Comparison of ENCODE assay signal across 8 cellular contexts in the genomic region with DNA sequence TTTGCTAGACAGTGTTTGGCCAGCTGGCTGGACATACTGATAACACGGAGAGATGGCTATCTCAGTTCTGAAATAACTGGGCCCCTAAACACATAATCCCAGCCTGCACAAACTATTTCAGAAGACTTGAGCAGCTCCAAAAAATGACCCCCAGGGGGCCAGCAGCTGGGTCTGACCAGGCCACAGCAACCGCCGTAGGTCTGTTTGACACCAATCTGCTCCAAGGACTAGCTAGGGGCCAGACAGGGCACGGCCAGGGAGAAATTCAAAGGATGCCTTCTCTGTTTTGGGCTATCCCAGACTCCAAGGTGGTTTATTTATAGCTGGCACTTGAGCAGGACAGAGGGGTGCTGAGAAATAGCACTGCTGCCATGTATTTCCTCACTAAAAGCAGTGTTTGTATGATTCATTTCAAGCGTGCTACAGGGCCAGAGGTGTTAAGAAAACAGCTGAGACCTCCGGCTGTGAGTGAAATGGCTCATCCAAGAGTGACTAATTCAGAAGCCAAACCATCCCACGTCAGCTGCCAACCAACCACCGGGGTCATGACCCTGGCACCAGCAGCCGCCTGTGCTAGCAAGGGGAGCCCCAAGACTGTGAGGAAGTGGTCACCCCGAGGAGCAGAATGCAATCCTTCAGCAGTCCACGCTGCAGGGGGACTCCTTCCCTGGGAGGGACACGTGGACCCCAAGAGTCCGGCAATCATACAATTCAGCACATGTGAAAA. TPM values are rescaled to one million over a fixed set of nuclear protein-coding genes. Genes with fewer than 3 reads are reported as not detected.
DNase-seq lines count a peak whose midpoint lies in the region; ATAC-seq and TF ChIP-seq lines count a peak whose summit lies in the region.

No MANE protein-coding gene starts in this region.

- peaks cover 0 to 14% (median 0%) of the 10 kb centered on the region in 3 experiments for H3K36me3 ChIP-seq in naive thymus-derived CD4-positive, alpha-beta T cell (ENCODE audit: control insufficient read depth in 2 of 3, insufficient read depth in 3 of 3, low read length in 3 of 3)

- H3K4me3 Mint-ChIP-seq in naive thymus-derived CD4-positive, alpha-beta T cell, result peak overlapping the region in 5 of 10 donors; percentile 10 to 71 (median 46)

- peak overlapping the region in 2 of 9 donors; percentile 14 to 89 for H3K27ac Mint-ChIP-seq in naive thymus-derived CD4-positive, alpha-beta T cell

- peak; percentile 90 for ATAC-seq in naive thymus-derived CD4-positive, alpha-beta T cell
- peak; percentile 94 for ATAC-seq in stimulated activated naive CD8-positive, alpha-beta T cell treated with anti-CD3 and anti-CD28 coated beads, Interleukin-15, Interleukin-2, amounts not matched to agents 100 U/mL and 50 U/mL, for 24 hours

- peaks cover 39 to 52% of the 10 kb centered on the region in 2 donors for H3K4me1 ChIP-seq in naive thymus-derived CD4-positive, alpha-beta T cell (ENCODE audit: control insufficient read depth in 2 of 2, insufficient read depth in 2 of 2, low read length in 2 of 2)

- no peaks in the 10 kb centered on the region for H3K9me3 Mint-ChIP-seq in naive thymus-derived CD4-positive, alpha-beta T cell

- H3K4me3 ChIP-seq in dorsolateral prefrontal cortex, result peak overlapping the region in 15 of 59 donors; percentile 1 to 35 (median 10)
- H3K4me3 ChIP-seq in naive thymus-derived CD4-positive, alpha-beta T cell (ENCODE audit: low read length), result no peak overlapping the region

- CTCF ChIA-PET in naive thymus-derived CD4-positive, alpha-beta T cell (lab: Charles Lee), result interaction anchor here (0.6 to 1.0 kb wide), 2 partner anchors 13 to 21 kb away, joined by 3 read pairs; no protein-coding TSS in a partner anchor

- H3K27me3 Mint-ChIP-seq in naive thymus-derived CD4-positive, alpha-beta T cell, result no peaks in the 10 kb centered on the region

- intact Hi-C loops in dorsolateral prefrontal cortex (cut with DNase I), result loop anchor here in 1 of 2 donors (10.0 kb wide), 1 partner anchor 50 kb away; the partner anchor contains the start of gene COG7
- intact Hi-C loops in naive thymus-derived CD4-positive, alpha-beta T cell (cut with micrococcal nuclease), result no loop called here

- H3K9me3 ChIP-seq in naive thymus-derived CD4-positive, alpha-beta T cell (ENCODE audit: control insufficient read depth in 2 of 3, low read length in 3 of 3), result no peaks in the 10 kb centered on the region

- peaks cover 0 to 15% (median 0%) of the 10 kb centered on the region in 5 donors for H3K36me3 Mint-ChIP-seq in naive thymus-derived CD4-positive, alpha-beta T cell

- no peaks in the 10 kb centered on the region for H3K27me3 ChIP-seq in dorsolateral prefrontal cortex
- no peaks in the 10 kb centered on the region for H3K27me3 ChIP-seq in naive thymus-derived CD4-positive, alpha-beta T cell (ENCODE audit: control insufficient read depth in 2 of 2, insufficient read depth in 2 of 2, low read length in 2 of 2)

- DNase-seq in G401 (ENCODE audit: low spot score) (peak; percentile 47), GOT3 (lab: John Stamatoyannopoulos, UW) (peak; percentile 57), NAMALWA (ENCODE audit: low spot score) (peak; percentile 40), dorsolateral prefrontal cortex (peak in 5 of 10 donors; percentile 42 to 73 (median 46)), NCI-H1105 (lab: John Stamatoyannopoulos, UW) (no peak)
- DNase-seq in activated CD4-positive, alpha-beta T cell treated with anti-CD3 and anti-CD28 coated beads, Interleukin-2, amount 50 U/mL, for 48 hours, result peak; percentile 79 to 85
- DNase-seq in naive thymus-derived CD4-positive, alpha-beta T cell, result peak in 1 of 9 donors; percentile 72
- peak; percentile 81 for DNase-seq in stimulated activated naive CD8-positive, alpha-beta T cell treated with anti-CD3 and anti-CD28 coated beads, Interleukin-15, Interleukin-2, amounts not matched to agents 100 U/mL and 50 U/mL, for 24 hours

- peak overlapping the region in 31 of 59 donors; percentile 2 to 73 (median 28) for H3K27ac ChIP-seq in dorsolateral prefrontal cortex
- H3K27ac ChIP-seq in naive thymus-derived CD4-positive, alpha-beta T cell (ENCODE audit: low read depth, low read length), result no peak overlapping the region

- in situ Hi-C loops in G401 (cut with HindIII; ENCODE audit: low sequenced_read_pairs), result no loop called here

- TF ChIP-seq CTCF in dorsolateral prefrontal cortex (IDR thresholded peaks at IDR 0.05 in 54 of 56, conservative IDR thresholded peaks at IDR 0.05 in 2 of 56; ENCODE audit: low read depth in 1 of 56, partially characterized antibody in 56 of 56), result no peak

- POLR2A ChIA-PET in naive thymus-derived CD4-positive, alpha-beta T cell (lab: Charles Lee), result no interaction called here

- peaks cover 50 to 91% (median 79%) of the 10 kb centered on the region in 7 donors for H3K4me1 Mint-ChIP-seq in naive thymus-derived CD4-positive, alpha-beta T cell

RNA-seq across cellular contexts. Expression of gene GGA2, which starts 5.7 kb away (rescaled TPM):
- 54.8 and 56.2 TPM in 2 replicates for total RNA-seq in G401 (2014; rRNA removed; shearing (Covaris generic))
- 100 to 1,000 TPM in 19 of 120 experiments, 10 to 100 TPM in 101; 46.0 to 124 (median 85.7) TPM for total RNA-seq in dorsolateral prefrontal cortex
- 100 to 1,000 TPM in 4 of 5 experiments, 10 to 100 TPM in 1; 99.3 to 138 (median 104) TPM for total RNA-seq in naive thymus-derived CD4-positive, alpha-beta T cell
- polyA plus RNA-seq in naive thymus-derived CD4-positive, alpha-beta T cell, result 10 to 100 TPM; 41.7 to 44.6 TPM

RNA-seq across cellular contexts. Expression of gene COG7, which starts 51.6 kb away (rescaled TPM):
- 13.3 and 16.4 TPM in 2 replicates for total RNA-seq in G401 (2014; rRNA removed; shearing (Covaris generic))
- 10 to 100 TPM; 22.6 to 48.1 (median 35.2) TPM for total RNA-seq in dorsolateral prefrontal cortex
- total RNA-seq in naive thymus-derived CD4-positive, alpha-beta T cell, result 10 to 100 TPM; 16.1 to 28.4 (median 22.6) TPM
- polyA plus RNA-seq in naive thymus-derived CD4-positive, alpha-beta T cell, result 10 to 100 TPM in 1 of 2 donors, 1 to 10 TPM in 1; 9.6 to 12.9 TPM

RNA-seq across cellular contexts. Expression of gene EARS2, which starts 52.5 kb away (rescaled TPM):
- total RNA-seq in G401 (2014; rRNA removed; shearing (Covaris generic)), result 34.2 and 49.8 TPM in 2 replicates
- total RNA-seq in dorsolateral prefrontal cortex, result 10 to 100 TPM; 20.1 to 47.2 (median 31.9) TPM
- 10 to 100 TPM; 10.6 to 19.2 (median 15.1) TPM for total RNA-seq in naive thymus-derived CD4-positive, alpha-beta T cell
- 10 to 100 TPM; 14.0 to 15.7 TPM for polyA plus RNA-seq in naive thymus-derived CD4-positive, alpha-beta T cell

RNA-seq across cellular contexts. Expression of gene UBFD1, which starts 52.9 kb away (rescaled TPM):
- total RNA-seq in G401 (2014; rRNA removed; shearing (Covaris generic)), result 97.7 and 101 TPM in 2 replicates
- 100 to 1,000 TPM in 1 of 120 experiments, 10 to 100 TPM in 119; 43.7 to 103 (median 69.8) TPM for total RNA-seq in dorsolateral prefrontal cortex
- 10 to 100 TPM; 43.4 to 54.4 (median 51.0) TPM for total RNA-seq in naive thymus-derived CD4-positive, alpha-beta T cell
- 10 to 100 TPM in 1 of 2 donors, 1 to 10 TPM in 1; 8.3 to 16.7 TPM for polyA plus RNA-seq in naive thymus-derived CD4-positive, alpha-beta T cell
